2 cellular contexts compared by ENCODE assay signal in the genomic region with DNA sequence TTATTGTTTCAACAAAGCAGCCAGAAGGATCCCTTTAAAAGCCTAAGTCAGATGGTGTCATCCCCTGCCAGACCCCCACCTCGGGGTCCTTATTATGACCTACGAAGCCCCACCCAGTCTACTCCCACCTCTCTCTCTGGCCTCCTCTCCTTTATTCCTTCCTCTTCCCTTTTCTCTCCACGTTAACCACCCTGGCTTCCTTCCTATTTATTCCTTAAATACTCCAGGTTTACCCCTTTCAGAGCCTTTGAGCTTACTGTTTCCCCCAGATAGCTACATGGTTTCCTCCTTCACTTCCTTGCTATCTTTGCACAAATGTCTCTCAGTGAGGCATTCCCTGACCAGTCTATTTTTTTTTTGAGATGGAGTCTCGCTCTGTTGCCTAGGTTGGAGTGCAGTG.
TF ChIP-seq lines count a peak whose summit lies in the region.

No MANE protein-coding gene starts in this region.

TF ChIP-seq in A549, 52 proteins besides CTCF, POLR2A, EP300 and RAD21:
- TF ChIP-seq GATA3 (IDR thresholded peaks at IDR 0.05; ENCODE audit: borderline replicate concordance) (no peak), TFCP2L1 (CRISPR knock-in tag; IDR thresholded peaks at IDR 0.05) (no peak), SREBF2 (IDR thresholded peaks at IDR 0.05) (no peak), EHF (CRISPR knock-in tag; IDR thresholded peaks at IDR 0.05) (no peak), EHMT2 (IDR thresholded peaks at IDR 0.05; ENCODE audit: low read depth) (no peak), RARB (CRISPR knock-in tag; IDR thresholded peaks at IDR 0.05) (no peak), FOSL2 (IDR thresholded peaks at IDR 0.05) (no peak), FOSL2 (CRISPR knock-in tag; IDR thresholded peaks at IDR 0.05) (no peak), PHF8 (IDR thresholded peaks at IDR 0.05; ENCODE audit: borderline replicate concordance, low read depth) (no peak)
- TF ChIP-seq, protein P1, sequence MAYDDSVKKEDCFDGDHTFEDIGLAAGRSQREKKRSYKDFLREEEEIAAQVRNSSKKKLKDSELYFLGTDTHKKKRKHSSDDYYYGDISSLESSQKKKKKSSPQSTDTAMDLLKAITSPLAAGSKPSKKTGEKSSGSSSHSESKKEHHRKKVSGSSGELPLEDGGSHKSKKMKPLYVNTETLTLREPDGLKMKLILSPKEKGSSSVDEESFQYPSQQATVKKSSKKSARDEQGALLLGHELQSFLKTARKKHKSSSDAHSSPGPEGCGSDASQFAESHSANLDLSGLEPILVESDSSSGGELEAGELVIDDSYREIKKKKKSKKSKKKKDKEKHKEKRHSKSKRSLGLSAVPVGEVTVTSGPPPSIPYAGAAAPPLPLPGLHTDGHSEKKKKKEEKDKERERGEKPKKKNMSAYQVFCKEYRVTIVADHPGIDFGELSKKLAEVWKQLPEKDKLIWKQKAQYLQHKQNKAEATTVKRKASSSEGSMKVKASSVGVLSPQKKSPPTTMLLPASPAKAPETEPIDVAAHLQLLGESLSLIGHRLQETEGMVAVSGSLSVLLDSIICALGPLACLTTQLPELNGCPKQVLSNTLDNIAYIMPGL (CRISPR knock-in tag; IDR thresholded peaks at IDR 0.05; ENCODE audit: borderline replicate concordance), result no peak
- TF ChIP-seq, protein P2, sequence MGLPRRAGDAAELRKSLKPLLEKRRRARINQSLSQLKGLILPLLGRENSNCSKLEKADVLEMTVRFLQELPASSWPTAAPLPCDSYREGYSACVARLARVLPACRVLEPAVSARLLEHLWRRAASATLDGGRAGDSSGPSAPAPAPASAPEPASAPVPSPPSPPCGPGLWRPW (IDR thresholded peaks at IDR 0.05), result no peak
TF ChIP-seq in A549: peak in this region for 0.

TF ChIP-seq in K562, 482 proteins besides CTCF, POLR2A, EP300 and RAD21:
- TF ChIP-seq COPS2 (conservative IDR thresholded peaks at IDR 0.05), result no peak
- TF ChIP-seq, protein P3, sequence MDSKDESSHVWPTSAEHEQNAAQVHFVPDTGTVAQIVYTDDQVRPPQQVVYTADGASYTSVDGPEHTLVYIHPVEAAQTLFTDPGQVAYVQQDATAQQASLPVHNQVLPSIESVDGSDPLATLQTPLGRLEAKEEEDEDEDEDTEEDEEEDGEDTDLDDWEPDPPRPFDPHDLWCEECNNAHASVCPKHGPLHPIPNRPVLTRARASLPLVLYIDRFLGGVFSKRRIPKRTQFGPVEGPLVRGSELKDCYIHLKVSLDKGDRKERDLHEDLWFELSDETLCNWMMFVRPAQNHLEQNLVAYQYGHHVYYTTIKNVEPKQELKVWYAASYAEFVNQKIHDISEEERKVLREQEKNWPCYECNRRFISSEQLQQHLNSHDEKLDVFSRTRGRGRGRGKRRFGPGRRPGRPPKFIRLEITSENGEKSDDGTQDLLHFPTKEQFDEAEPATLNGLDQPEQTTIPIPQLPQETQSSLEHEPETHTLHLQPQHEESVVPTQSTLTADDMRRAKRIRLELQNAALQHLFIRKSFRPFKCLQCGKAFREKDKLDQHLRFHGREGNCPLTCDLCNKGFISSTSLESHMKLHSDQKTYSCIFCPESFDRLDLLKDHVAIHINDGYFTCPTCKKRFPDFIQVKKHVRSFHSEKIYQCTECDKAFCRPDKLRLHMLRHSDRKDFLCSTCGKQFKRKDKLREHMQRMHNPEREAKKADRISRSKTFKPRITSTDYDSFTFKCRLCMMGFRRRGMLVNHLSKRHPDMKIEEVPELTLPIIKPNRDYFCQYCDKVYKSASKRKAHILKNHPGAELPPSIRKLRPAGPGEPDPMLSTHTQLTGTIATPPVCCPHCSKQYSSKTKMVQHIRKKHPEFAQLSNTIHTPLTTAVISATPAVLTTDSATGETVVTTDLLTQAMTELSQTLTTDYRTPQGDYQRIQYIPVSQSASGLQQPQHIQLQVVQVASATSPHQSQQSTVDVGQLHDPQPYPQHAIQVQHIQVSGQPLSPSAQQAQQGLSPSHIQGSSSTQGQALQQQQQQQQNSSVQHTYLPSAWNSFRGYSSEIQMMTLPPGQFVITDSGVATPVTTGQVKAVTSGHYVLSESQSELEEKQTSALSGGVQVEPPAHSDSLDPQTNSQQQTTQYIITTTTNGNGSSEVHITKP (IDR thresholded peaks at IDR 0.05; ENCODE audit: partially characterized antibody), result peak; percentile 75
